Comparison of ENCODE assay signal across 1 cellular context in genomic region chr12:62603061-62603810, GRCh38.
TF ChIP-seq lines count a peak whose summit lies in the region.

No MANE protein-coding gene starts in this region.

TF ChIP-seq in GM12878, 131 proteins besides CTCF, POLR2A, EP300 and RAD21 (continued from another document):
- peak; percentile 72 for TF ChIP-seq BCL3 (IDR thresholded peaks at IDR 0.05; ENCODE audit: borderline replicate concordance, insufficient read depth, low read depth, low read length, poor library complexity, severe bottlenecking)
